In genomic region chr3:12842469-12842868, GRCh38 we compare ENCODE assay signal across 16 cellular contexts. TPM values are rescaled to one million over a fixed set of nuclear protein-coding genes. Genes with fewer than 3 reads are reported as not detected.
DNase-seq lines count a peak whose midpoint lies in the region; ATAC-seq, FAIRE-seq and TF ChIP-seq lines count a peak whose summit lies in the region.
"Had no signal": no experiment of that assay in that cellular context is flagged by ENCODE, and none has a peak within 500 bp of the region (broad histone marks: within the 10 kb centered on the region; RNA-seq: fewer than 3 reads in every experiment).

No MANE protein-coding gene starts in this region.

- peaks cover 0 to 18% of the 10 kb centered on the region in 2 experiments; a peak in 2 of 4 replicates for H3K4me1 ChIP-seq in HCT116 (ENCODE audit: control insufficient read depth in 1 of 2, insufficient read depth in 2 of 2, low read length in 2 of 2)

- intact Hi-C loops in activated CD4-positive, alpha-beta T cell treated with anti-CD3 and anti-CD28 coated beads, Interleukin-2, amount 10 ng/mL, durations not matched to agents 24 days and 14 days (cut with micrococcal nuclease): loop anchor here (5.0 kb wide), 1 partner anchor 1280 kb away; the partner anchor contains the start of gene CHCHD4
- intact Hi-C loops in HCT116 (cut with micrococcal nuclease): no loop called here
- intact Hi-C loops in Right ventricle myocardium inferior (cut with DNase I): loop anchor here (5.0 kb wide), 1 partner anchor 135 kb away; no protein-coding TSS in a partner anchor

- TF ChIP-seq CTCF in HCT116 (IDR thresholded peaks at IDR 0.05 in 2 of 3, conservative IDR thresholded peaks at IDR 0.05 in 1 of 3; ENCODE audit: borderline replicate concordance in 1 of 3, insufficient read depth in 1 of 3, low read depth in 2 of 3, low read length in 2 of 3) (no peak), neural crest cell (conservative IDR thresholded peaks at IDR 0.05) (no peak)

- H3K79me2 ChIP-seq in HCT116 (ENCODE audit: insufficient read depth, low read length): peaks cover 39% of the 10 kb centered on the region

- no peak overlapping the region for H3K9ac ChIP-seq in HCT116 (ENCODE audit: low read length)

- TF ChIP-seq RAD21 in HCT116 (IDR thresholded peaks at IDR 0.05; ENCODE audit: low read depth): no peak

- H3K36me3 Mint-ChIP-seq in activated CD4-positive, alpha-beta T cell treated with anti-CD3 and anti-CD28 coated beads, Interleukin-2, amount 10 ng/mL, durations not matched to agents 24 days and 14 days (ENCODE audit: low read depth): peaks cover 39% of the 10 kb centered on the region
- peaks cover 29% of the 10 kb centered on the region for H3K36me3 Mint-ChIP-seq in activated naive CD8-positive, alpha-beta T cell
- peaks cover 27% of the 10 kb centered on the region for H3K36me3 Mint-ChIP-seq in neural crest cell (ENCODE audit: low read depth)

- CTCF ChIA-PET in HCT116 (lab: Charles Lee): interaction anchor here (0.8 to 2.0 kb wide), 5 partner anchors 10 to 136 kb away, joined by 3 to 12 read pairs (median 4); no protein-coding TSS in a partner anchor

- H3K4me2 ChIP-seq in HCT116 (ENCODE audit: low read length): 0 out of 2 replicates have a peak overlapping the region, but pooled peaks have one; percentile 95

- POLR2A ChIA-PET in HCT116 (lab: Charles Lee): interaction anchor here (0.7 to 1.9 kb wide), 6 partner anchors 9 to 122 kb away, joined by 3 to 13 read pairs (median 5); no protein-coding TSS in a partner anchor

- ATAC-seq in HCT116 (no peak), Right ventricle myocardium inferior (no peak)

- H2AFZ ChIP-seq in HCT116 (ENCODE audit: low read depth, low read length, poor library complexity, severe bottlenecking): peak overlapping the region; percentile 51

- H3K4me1 Mint-ChIP-seq in activated CD4-positive, alpha-beta T cell treated with anti-CD3 and anti-CD28 coated beads, Interleukin-2, amount 10 ng/mL, durations not matched to agents 24 days and 14 days: peaks cover 32% of the 10 kb centered on the region
- peaks cover 26% of the 10 kb centered on the region for H3K4me1 Mint-ChIP-seq in activated naive CD8-positive, alpha-beta T cell (ENCODE audit: low read depth)
- peaks cover 39% of the 10 kb centered on the region for H3K4me1 Mint-ChIP-seq in neural crest cell

- H3K27ac ChIP-seq in HCT116 (ENCODE audit: low read depth, low read length): no peak overlapping the region

- FAIRE-seq in RCC 7860 (lab: Jason Lieb, UNC): no peak
- FAIRE-seq: bronchial epithelial cell, GM12892 had no signal

- H3K4me3 ChIP-seq in HCT116 (replicated peaks in 1 of 2; ENCODE audit: low read depth in 1 of 2, low read length in 2 of 2): no peak overlapping the region

- no peak for DNase-seq in activated CD4-positive, alpha-beta T cell treated with anti-CD3 and anti-CD28 coated beads, Interleukin-2, amount 10 ng/mL, durations not matched to agents 24 days and 14 days
- no peak for DNase-seq in activated CD4-positive, alpha-beta T cell treated with anti-CD3 and anti-CD28 coated beads, Interleukin-2, amount 50 U/mL, for 1 hour
- DNase-seq in HCT116 (ENCODE audit: low read depth, low spot score) (no peak), neural crest cell (ENCODE audit: low read depth, low spot score) (no peak), RCC 7860 (ENCODE audit: low spot score) (no peak), Right ventricle myocardium inferior (ENCODE audit: missing footprints) (no peak)
- DNase-seq in stimulated activated CD4-positive, alpha-beta T cell treated with anti-CD3 and anti-CD28 coated beads, Interleukin-2, amount 100 ng/mL, for 48 hours: no peak
- DNase-seq: ACHN; activated naive CD4-positive, alpha-beta T cell treated with anti-CD3 and anti-CD28 coated beads, Interleukin-2, amount 10 ng/mL, durations not matched to agents 7 days and 5 days; IMR-90; NCI-H1105; SJCRH30; stimulated activated naive CD8-positive, alpha-beta T cell treated with anti-CD3 and anti-CD28 coated beads, Interleukin-15, Interleukin-2, amounts not matched to agents 100 U/mL and 50 U/mL, for 24 hours had no signal

- H3K27me3 Mint-ChIP-seq in activated CD4-positive, alpha-beta T cell treated with anti-CD3 and anti-CD28 coated beads, Interleukin-2, amount 10 ng/mL, durations not matched to agents 24 days and 14 days: no peaks in the 10 kb centered on the region
- no peaks in the 10 kb centered on the region for H3K27me3 Mint-ChIP-seq in activated naive CD8-positive, alpha-beta T cell
- no peaks in the 10 kb centered on the region for H3K27me3 Mint-ChIP-seq in neural crest cell (ENCODE audit: low read depth)
- H3K27me3 Mint-ChIP-seq: activated naive CD4-positive, alpha-beta T cell treated with anti-CD3 and anti-CD28 coated beads, Interleukin-2, amount 10 ng/mL, durations not matched to agents 7 days and 5 days had no signal

- no peaks in the 10 kb centered on the region for H3K9me2 ChIP-seq in HCT116 (ENCODE audit: insufficient read depth)

- TF ChIP-seq POLR2A in HCT116 (IDR thresholded peaks at IDR 0.05; ENCODE audit: borderline replicate concordance, extremely low read depth, insufficient read depth, insufficient read length): no peak

- peaks cover 24% of the 10 kb centered on the region; the same call in 1 of the 2 replicates for H4K20me1 ChIP-seq in HCT116 (ENCODE audit: insufficient read depth)

- H3K9me3 Mint-ChIP-seq in activated CD4-positive, alpha-beta T cell treated with anti-CD3 and anti-CD28 coated beads, Interleukin-2, amount 10 ng/mL, durations not matched to agents 24 days and 14 days: no peaks in the 10 kb centered on the region
- H3K9me3 Mint-ChIP-seq in activated naive CD8-positive, alpha-beta T cell (ENCODE audit: low read depth): no peaks in the 10 kb centered on the region
- no peaks in the 10 kb centered on the region for H3K9me3 Mint-ChIP-seq in neural crest cell
- H3K9me3 Mint-ChIP-seq: activated naive CD4-positive, alpha-beta T cell treated with anti-CD3 and anti-CD28 coated beads, Interleukin-2, amount 10 ng/mL, durations not matched to agents 7 days and 5 days had no signal

- H3K9me3 ChIP-seq in HCT116 (ENCODE audit: control insufficient read depth in 1 of 2, insufficient read depth in 1 of 2, low read depth in 1 of 2, low read length in 2 of 2): no peaks in the 10 kb centered on the region
- H3K9me3 ChIP-seq: SJCRH30 had no signal

- peak overlapping the region; percentile 99 for H3K27ac Mint-ChIP-seq in activated CD4-positive, alpha-beta T cell treated with anti-CD3 and anti-CD28 coated beads, Interleukin-2, amount 10 ng/mL, durations not matched to agents 24 days and 14 days
- H3K27ac Mint-ChIP-seq in activated naive CD8-positive, alpha-beta T cell: peak overlapping the region; percentile 100
- H3K27ac Mint-ChIP-seq in neural crest cell (ENCODE audit: unreplicated experiment): no peak overlapping the region

- no peaks in the 10 kb centered on the region for H3K27me3 ChIP-seq in HCT116 (ENCODE audit: insufficient read depth, low read length)
- H3K27me3 ChIP-seq: SJCRH30 had no signal

- H3K36me3 ChIP-seq in HCT116 (ENCODE audit: control insufficient read depth in 1 of 2, insufficient read depth in 2 of 2, low read length in 2 of 2): peaks cover 20 to 35% of the 10 kb centered on the region in 2 experiments

- RAD21 ChIA-PET in HCT116 (lab: Charles Lee; ENCODE audit: low non-redundant PET in 1 of 2, low total read pairs in 2 of 2, uncharacterized antibody in 2 of 2, unreplicated experiment in 2 of 2): no interaction called here

- BruUV-seq in HCT116 (replicated peaks; lab: Mats Ljungman, UMichigan): no TSS peak

- no peak overlapping the region for H3K4me3 Mint-ChIP-seq in activated CD4-positive, alpha-beta T cell treated with anti-CD3 and anti-CD28 coated beads, Interleukin-2, amount 10 ng/mL, durations not matched to agents 24 days and 14 days
- H3K4me3 Mint-ChIP-seq in activated naive CD8-positive, alpha-beta T cell: no peak overlapping the region
- H3K4me3 Mint-ChIP-seq in neural crest cell: peak overlapping the region; percentile 100

TF ChIP-seq in HCT116, 20 proteins besides CTCF, POLR2A, EP300 and RAD21 (continues in another document):
- TF ChIP-seq EZH2 (IDR thresholded peaks at IDR 0.05) (no peak), EGR1 (IDR thresholded peaks at IDR 0.05; ENCODE audit: low read depth) (no peak), REST (IDR thresholded peaks at IDR 0.05; ENCODE audit: low read depth) (no peak), ZNF274 (IDR thresholded peaks at IDR 0.05; ENCODE audit: low read depth, low read length) (no peak), ELF1 (IDR thresholded peaks at IDR 0.05; ENCODE audit: borderline replicate concordance, low read depth) (no peak)

RNA-seq across cellular contexts. Expression of gene RPL32, which starts 1.1 kb away (rescaled TPM):
- 2,085 and 2,113 TPM in 2 replicates for total RNA-seq in activated CD4-positive, alpha-beta T cell treated with anti-CD3 and anti-CD28 coated beads, Interleukin-2, amount 10 ng/mL, durations not matched to agents 24 days and 14 days
- total RNA-seq in HCT116 (2021; ENCODE audit: unreplicated experiment) (1,853 TPM), neural crest cell (1,918 and 2,125 TPM in 2 replicates), Right ventricle myocardium inferior (953 TPM)
- polyA plus RNA-seq in HCT116 (2012): 3,831 and 4,369 TPM in 2 replicates

RNA-seq across cellular contexts. Expression of gene CAND2, which starts 46.0 kb away (rescaled TPM):
- 0.71 and 0.75 TPM in 2 replicates for total RNA-seq in activated CD4-positive, alpha-beta T cell treated with anti-CD3 and anti-CD28 coated beads, Interleukin-2, amount 10 ng/mL, durations not matched to agents 24 days and 14 days
- total RNA-seq in HCT116 (2021; ENCODE audit: unreplicated experiment) (not detected), neural crest cell (14.8 and 15.5 TPM in 2 replicates), Right ventricle myocardium inferior (56.7 TPM)
- polyA plus RNA-seq in HCT116 (2012): 0.06 and 0.16 TPM in 2 replicates
